Comparison of ENCODE assay signal across 26 cellular contexts in the genomic region with DNA sequence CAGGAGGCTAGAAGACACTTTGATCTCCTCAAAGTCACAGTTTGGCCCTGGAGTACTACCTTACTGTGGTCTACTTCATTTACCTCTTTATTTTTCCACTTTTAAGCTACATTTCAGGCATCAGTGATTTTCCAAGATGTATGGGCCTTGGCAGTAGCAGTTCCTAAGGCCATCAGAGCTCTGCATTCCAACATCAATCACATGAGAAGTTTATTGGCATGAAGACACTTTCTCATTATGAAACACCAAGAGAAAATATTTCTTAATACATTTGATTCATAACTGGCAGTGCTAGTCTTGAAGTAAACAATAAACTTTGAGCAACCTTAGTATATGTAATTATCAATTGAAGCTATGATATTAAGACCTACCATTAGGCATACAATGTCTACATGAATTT.
"Had no signal": no experiment of that assay in that cellular context is flagged by ENCODE, and none has a peak within 500 bp of the region (broad histone marks: within the 10 kb centered on the region; RNA-seq: fewer than 3 reads in every experiment).

No MANE protein-coding gene starts in this region.

- H3K36me3 ChIP-seq: gastroesophageal sphincter, heart left ventricle, left ventricle myocardium inferior, lower lobe of right lung, pancreas, right lobe of liver, thoracic aorta, tibial nerve, upper lobe of left lung had no signal

- H3K4me3 Mint-ChIP-seq: effector memory CD8-positive, alpha-beta T cell; immature natural killer cell; memory B cell; natural killer cell; stimulated activated naive B cell treated with anti-CD40 and anti-IgM and Interleukin-4, amounts not matched to agents 10 μg/mL and 1 μg/mL and 100 μg/mL, for 72 hours; stimulated activated naive CD8-positive, alpha-beta T cell treated with anti-CD3 and anti-CD28 coated beads, Interleukin-15, Interleukin-2, amounts not matched to agents 100 ng/mL and 50 ng/mL, for 24 hours had no signal

- H3K4me1 ChIP-seq: gastroesophageal sphincter, heart left ventricle, left ventricle myocardium inferior, lower lobe of right lung, pancreas, right lobe of liver, tibial nerve, upper lobe of left lung had no signal

- H3K27me3 ChIP-seq: gastroesophageal sphincter, heart left ventricle, pancreas, right lobe of liver, tibial nerve, upper lobe of left lung had no signal

- H3K27ac Mint-ChIP-seq: effector memory CD8-positive, alpha-beta T cell; immature natural killer cell; memory B cell; natural killer cell; stimulated activated naive B cell treated with anti-CD40 and anti-IgM and Interleukin-4, amounts not matched to agents 10 μg/mL and 1 μg/mL and 100 μg/mL, for 72 hours; stimulated activated naive CD8-positive, alpha-beta T cell treated with anti-CD3 and anti-CD28 coated beads, Interleukin-15, Interleukin-2, amounts not matched to agents 100 ng/mL and 50 ng/mL, for 24 hours had no signal

- H3K9me3 Mint-ChIP-seq: effector memory CD8-positive, alpha-beta T cell had no signal

- H3K36me3 Mint-ChIP-seq: immature natural killer cell; memory B cell; natural killer cell; stimulated activated naive B cell treated with anti-CD40 and anti-IgM and Interleukin-4, amounts not matched to agents 10 μg/mL and 1 μg/mL and 100 μg/mL, for 72 hours had no signal

- H3K4me1 Mint-ChIP-seq: immature natural killer cell; memory B cell; natural killer cell; stimulated activated naive B cell treated with anti-CD40 and anti-IgM and Interleukin-4, amounts not matched to agents 10 μg/mL and 1 μg/mL and 100 μg/mL, for 72 hours had no signal

- ATAC-seq: effector memory CD8-positive, alpha-beta T cell; esophagus mucosa; gastroesophageal sphincter; heart left ventricle; left colon; lower lobe of right lung; natural killer cell; pancreas; right lobe of liver; stimulated activated naive B cell treated with anti-CD40 and anti-IgM and Interleukin-4, amounts not matched to agents 10 μg/mL and 1 μg/mL and 100 μg/mL, for 72 hours had no signal

- H3K9me3 ChIP-seq: gastroesophageal sphincter, heart left ventricle, left ventricle myocardium inferior, lower lobe of right lung, pancreas, right lobe of liver, thoracic aorta, tibial nerve, upper lobe of left lung had no signal

- DNase-seq: caudate nucleus; cerebellar nuclear complex; cortex of kidney; effector memory CD8-positive, alpha-beta T cell; heart left ventricle; hippocampal formation; immature natural killer cell; islet precursor cell; kidney glomerular epithelial cell; left colon; left ventricle myocardium inferior; lower lobe of right lung; natural killer cell; occipital lobe; pancreas; retina; right lobe of liver; stimulated activated CD4-positive, alpha-beta T cell treated with anti-CD3 and anti-CD28 coated beads, Interleukin-4, amount 100 ng/mL, for 4 hours; stimulated activated naive B cell treated with anti-CD40 and anti-IgM and Interleukin-4, amounts not matched to agents 10 μg/mL and 1 μg/mL and 100 μg/mL, for 72 hours; upper lobe of left lung had no signal

- H3K4me3 ChIP-seq: gastroesophageal sphincter, heart left ventricle, left ventricle myocardium inferior, lower lobe of right lung, pancreas, right lobe of liver, thoracic aorta, tibial nerve, upper lobe of left lung had no signal
